In genomic region chr3:25789596-25790556, GRCh38 we compare ENCODE assay signal across 8 cellular contexts. TPM values are rescaled to one million over a fixed set of nuclear protein-coding genes. Genes with fewer than 3 reads are reported as not detected.
DNase-seq lines count a peak whose midpoint lies in the region; TF ChIP-seq lines count a peak whose summit lies in the region.

OXSM (plus strand) TSS chr3:25790090; CDS start chr3:25791021, 931 bp downstream.

- no peak within 1 kb of the TSS; the same call in 1 of the 2 replicates for H3K27ac ChIP-seq in SK-N-MC

- 0 out of 2 replicates have a peak, but pooled peaks cover 4% of the 10 kb centered on the region for H3K36me3 Mint-ChIP-seq in HFFc6 (ENCODE audit: low read depth)
- peaks cover 13% of the 10 kb centered on the region for H3K36me3 Mint-ChIP-seq in activated naive CD4-positive, alpha-beta T cell treated with anti-CD3 and anti-CD28 coated beads for 36 hours (ENCODE audit: low read depth)

- intact Hi-C loops in activated naive CD4-positive, alpha-beta T cell treated with anti-CD3 and anti-CD28 coated beads for 36 hours (cut with micrococcal nuclease): loop anchor here (1.0 to 10.0 kb wide), 6 partner anchors 8 to 1635 kb away; partner anchors contain the start of gene NEK10

- H3K4me3 Mint-ChIP-seq in HFFc6: peak within 1 kb of the TSS; percentile 97
- H3K4me3 Mint-ChIP-seq in activated naive CD4-positive, alpha-beta T cell treated with anti-CD3 and anti-CD28 coated beads for 36 hours: peak within 1 kb of the TSS; percentile 97

- H3K36me3 ChIP-seq in SK-N-MC (ENCODE audit: insufficient read depth, low read length): no peaks in the 10 kb centered on the region

- peak; percentile 70 for DNase-seq in GM04504 (ENCODE audit: low read depth)
- DNase-seq in HFFc6: peak; percentile 79
- peak; percentile 96 for DNase-seq in NB4 (ENCODE audit: low read depth)
- no peak for DNase-seq in SK-N-MC (ENCODE audit: low read depth, low spot score)
- peak; percentile 93 for DNase-seq in activated naive CD4-positive, alpha-beta T cell treated with anti-CD3 and anti-CD28 coated beads for 36 hours
- DNase-seq in globus pallidus (ENCODE audit: low spot score): peak; percentile 85
- DNase-seq in non-pigmented ciliary epithelial cell (ENCODE audit: low read depth): peak; percentile 84
- peak; percentile 94 for DNase-seq in superior temporal gyrus (ENCODE audit: extremely low spot score)

- CTCF ChIA-PET in activated naive CD4-positive, alpha-beta T cell treated with anti-CD3 and anti-CD28 coated beads for 36 hours (lab: Charles Lee): interaction anchor here (0.6 to 2.1 kb wide), 3 partner anchors 10 to 173 kb away, joined by 5 to 8 read pairs (median 6); no protein-coding TSS in a partner anchor

- peak within 1 kb of the TSS; percentile 83 for H3K9ac ChIP-seq in SK-N-MC (ENCODE audit: insufficient read length)

- H3K4me3 ChIP-seq in NB4 (ENCODE audit: low read depth, low read length) (peak within 1 kb of the TSS; percentile 89), SK-N-MC (peak within 1 kb of the TSS; percentile 90)

- H3K27me3 Mint-ChIP-seq in HFFc6 (ENCODE audit: insufficient read depth): no peaks in the 10 kb centered on the region; the same call in 1 of the 2 replicates
- no peaks in the 10 kb centered on the region for H3K27me3 Mint-ChIP-seq in activated naive CD4-positive, alpha-beta T cell treated with anti-CD3 and anti-CD28 coated beads for 36 hours (ENCODE audit: low read depth)

- no peak for TF ChIP-seq CTCF in HFFc6 (IDR thresholded peaks at IDR 0.05)
- no peak for TF ChIP-seq CTCF in NB4 (IDR thresholded peaks at IDR 0.05; ENCODE audit: low read depth, low read length)

- H3K4me1 Mint-ChIP-seq in HFFc6 (ENCODE audit: low read depth): peaks cover 41% of the 10 kb centered on the region
- H3K4me1 Mint-ChIP-seq in activated naive CD4-positive, alpha-beta T cell treated with anti-CD3 and anti-CD28 coated beads for 36 hours (ENCODE audit: low read depth): peaks cover 42% of the 10 kb centered on the region

- no peaks in the 10 kb centered on the region for H3K9me3 ChIP-seq in SK-N-MC (ENCODE audit: low read depth, low read length)

- TF ChIP-seq POLR2A in NB4 (IDR thresholded peaks at IDR 0.05; ENCODE audit: extremely low read depth, insufficient read length): peak; percentile 95

- H3K9me3 Mint-ChIP-seq in HFFc6: no peaks in the 10 kb centered on the region
- no peaks in the 10 kb centered on the region for H3K9me3 Mint-ChIP-seq in activated naive CD4-positive, alpha-beta T cell treated with anti-CD3 and anti-CD28 coated beads for 36 hours

- peak within 1 kb of the TSS; percentile 97 for H3K27ac Mint-ChIP-seq in HFFc6
- peak within 1 kb of the TSS; percentile 97 for H3K27ac Mint-ChIP-seq in activated naive CD4-positive, alpha-beta T cell treated with anti-CD3 and anti-CD28 coated beads for 36 hours

RNA-seq across cellular contexts. Expression of gene OXSM, which starts in this region (rescaled TPM):
- 10 to 100 TPM in 2 of 6 experiments, 1 to 10 TPM in 4; 6.5 to 12.2 (median 7.8) TPM for total RNA-seq in HFFc6 (2021; fragmentation: NEBNext Ultra II Directional; extraction: Animal tissue kit (Norgen Biotek cat#: 25700))
- 10 to 100 TPM; 10.0 to 11.4 TPM for total RNA-seq in activated naive CD4-positive, alpha-beta T cell treated with anti-CD3 and anti-CD28 coated beads for 36 hours
